ENCODE assay signal across 8 cellular contexts in the genomic region with DNA sequence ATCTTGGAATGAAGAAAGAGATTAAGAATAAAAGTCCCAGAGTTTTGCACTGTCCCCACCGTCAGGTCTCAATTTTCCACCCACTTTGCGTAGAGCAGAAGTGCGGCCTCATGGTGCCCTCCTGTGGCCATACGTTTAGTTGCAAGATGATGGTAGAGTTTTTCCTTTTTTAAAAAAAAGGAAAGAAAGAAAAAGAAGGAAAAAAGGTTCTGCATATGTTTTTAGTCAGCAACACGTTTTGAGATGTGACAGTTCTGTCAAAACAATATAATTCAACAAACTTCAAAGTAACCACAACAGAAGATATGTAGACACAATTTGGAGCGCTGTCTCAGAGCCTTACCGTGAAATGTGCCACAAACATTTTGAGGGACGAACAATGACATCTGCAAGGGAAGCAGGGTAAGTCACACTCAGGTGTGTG. TPM values are rescaled to one million over a fixed set of nuclear protein-coding genes. Genes with fewer than 3 reads are reported as not detected.
A peak's percentile ranks its signal among the peaks of the same experiment; 100 is the strongest.
DNase-seq lines count a peak whose midpoint lies in the region; ATAC-seq and TF ChIP-seq lines count a peak whose summit lies in the region.

No MANE protein-coding gene starts in this region.

- no peak for DNase-seq in GM10266 (ENCODE audit: extremely low spot score)
- peak; percentile 41 to 60 for DNase-seq in Kasumi-1 (lab: John Stamatoyannopoulos, UW)
- DNase-seq in activated CD4-positive, CD25-positive, alpha-beta regulatory T cell (lab: John Stamatoyannopoulos, UW), result peak in 3 of 4 experiments; percentile 3 to 18 (median 14)
- DNase-seq in cerebellar cortex (ENCODE audit: low spot score), result peak; percentile 50
- peak; percentile 48 for DNase-seq in left lobe of liver (ENCODE audit: low spot score)
- peak; percentile 25 for DNase-seq in stimulated activated CD8-positive, alpha-beta memory T cell treated with anti-CD3 and anti-CD28 coated beads, Interleukin-12 subunit alpha, Interleukin-12 subunit beta, amount 100 ng/mL, for 1 hour (ENCODE audit: low read depth)
- DNase-seq in NCI-H2029 treated with DMSO at 0.1 percent for 48 hours (lab: John Stamatoyannopoulos, UW), result no peak

- TF ChIP-seq CTCF in GM10266 (IDR thresholded peaks at IDR 0.05; ENCODE audit: control insufficient read depth, insufficient read depth, low read depth, missing control alignments), result peak; percentile 81

- ATAC-seq in left lobe of liver (peak; percentile 95), HG02885 (IDR thresholded peaks at IDR 0.05; ENCODE audit: poor library complexity, unreplicated experiment) (no peak)

RNA-seq across cellular contexts. Expression of a gene that starts 24.6 kb away (rescaled TPM):
- total RNA-seq in left lobe of liver, result 2.0 TPM

Comparison
In these comparisons a context has a peak if more than half of its experiments do, and no peak if none do; other contexts are left out.
1. DNase-seq: peak in Kasumi-1 (2 of 2), activated CD4-positive, CD25-positive, alpha-beta regulatory T cell (3 of 4), cerebellar cortex (single experiment), left lobe of liver (single experiment) and stimulated activated CD8-positive, alpha-beta memory T cell treated with anti-CD3 and anti-CD28 coated beads, Interleukin-12 subunit alpha, Interleukin-12 subunit beta, amount 100 ng/mL, for 1 hour (single experiment); none in GM10266 (single experiment) and NCI-H2029 treated with DMSO at 0.1 percent for 48 hours (single experiment).